In the genomic region with DNA sequence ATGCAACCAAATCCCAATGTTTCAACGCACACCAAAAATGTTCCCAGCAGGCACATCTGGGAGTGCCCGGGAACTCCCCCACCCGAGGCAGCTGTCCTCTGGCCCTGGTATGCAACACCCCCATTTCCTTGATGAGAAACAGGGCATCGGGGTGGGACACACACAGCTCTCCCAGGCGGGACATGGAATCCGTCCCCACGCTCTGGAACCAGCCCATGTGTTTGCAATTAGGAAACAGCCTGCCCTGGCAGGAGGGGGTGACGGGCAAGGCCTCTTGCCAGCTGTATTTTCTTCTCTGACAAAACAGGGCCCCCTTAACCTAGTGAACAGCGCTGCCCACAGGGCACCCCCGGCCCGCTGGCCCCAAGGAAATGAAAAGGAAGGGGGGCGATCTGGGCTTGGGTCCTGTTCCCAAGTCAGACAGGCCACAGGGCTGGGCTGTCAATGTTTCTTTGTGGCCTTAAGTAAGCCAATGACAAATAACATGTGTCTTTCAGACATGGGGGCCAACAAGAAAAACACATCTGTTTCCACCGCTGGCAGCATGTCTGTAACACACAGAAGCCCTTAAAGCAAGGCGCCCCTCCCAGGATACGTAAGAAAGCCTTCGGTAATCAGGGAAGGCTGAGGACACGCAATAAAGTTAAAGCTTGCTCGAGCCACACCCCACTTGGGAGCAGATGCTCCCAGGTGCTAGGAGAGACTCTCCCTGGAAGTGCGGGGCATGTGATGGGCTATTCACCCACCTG, we compare ENCODE assay signal across 15 cellular contexts.
DNase-seq lines count a peak whose midpoint lies in the region; ATAC-seq and TF ChIP-seq lines count a peak whose summit lies in the region.
"Had no signal": no experiment of that assay in that cellular context is flagged by ENCODE, and none has a peak within 500 bp of the region (broad histone marks: within the 10 kb centered on the region; RNA-seq: fewer than 3 reads in every experiment).

No MANE protein-coding gene starts in this region.

- DNase-seq in BE2C (peak; percentile 47), chondrocyte (ENCODE audit: low spot score) (no peak), heart right ventricle (peak in 1 of 2 donors; percentile 30), posterior vena cava (ENCODE audit: low spot score) (peak; percentile 65), NCI-H69 (lab: John Stamatoyannopoulos, UW) (no peak), NCI-H510A treated with DMSO at 0.1 percent for 48 hours (lab: John Stamatoyannopoulos, UW) (no peak)
- DNase-seq: erythroblast, NCI-H2029 treated with DMSO at 0.1 percent for 48 hours, upper lobe of left lung had no signal

- intact Hi-C loops in heart right ventricle (cut with DNase I) (no loop called here), posterior vena cava (cut with DNase I) (no loop called here)

- no peaks in the 10 kb centered on the region for H3K27me3 ChIP-seq in BE2C
- peaks cover 0 to 5% (median 0%) of the 10 kb centered on the region in 7 donors for H3K27me3 ChIP-seq in heart right ventricle
- H3K27me3 ChIP-seq: neural progenitor cell, upper lobe of left lung had no signal

- H3K4me3 Mint-ChIP-seq in chondrocyte (ENCODE audit: unreplicated experiment): peak overlapping the region; percentile 2
- no peak overlapping the region for H3K4me3 Mint-ChIP-seq in activated T-helper 17 cell treated with anti-CD3 and anti-CD28 coated beads, Interleukin-2, amount 50 U/mL, for 72 hours
- no peak overlapping the region for H3K4me3 Mint-ChIP-seq in stimulated activated memory B cell treated with anti-CD40 and anti-IgM and Interleukin-4, amounts not matched to agents 10 μg/mL and 1 μg/mL and 100 μg/mL, for 72 hours
- H3K4me3 Mint-ChIP-seq: activated naive CD4-positive, alpha-beta T cell treated with anti-CD3 and anti-CD28 coated beads, Interleukin-2, amount 50 U/mL, for 24 hours; GM23338; neural progenitor cell had no signal

- no peaks in the 10 kb centered on the region for H3K9me3 ChIP-seq in BE2C
- peaks cover 0 to 6% (median 0%) of the 10 kb centered on the region in 11 donors for H3K9me3 ChIP-seq in heart right ventricle
- H3K9me3 ChIP-seq: upper lobe of left lung had no signal

- H3K36me3 ChIP-seq in BE2C: no peaks in the 10 kb centered on the region
- H3K36me3 ChIP-seq in heart right ventricle: no peaks in the 10 kb centered on the region
- H3K36me3 ChIP-seq: neural progenitor cell, upper lobe of left lung had no signal

- WGBS in heart right ventricle, 2 donors: 47 to 64% methylated on average over 19 of the region's 19 CpGs

- TF ChIP-seq CTCF in BE2C (IDR thresholded peaks at IDR 0.05; ENCODE audit: low read depth, low read length): no peak
- TF ChIP-seq CTCF in chondrocyte (IDR thresholded peaks at IDR 0.05): peak; percentile 17
- TF ChIP-seq CTCF in heart right ventricle (IDR thresholded peaks at IDR 0.05): no peak

- H3K4me1 Mint-ChIP-seq in chondrocyte (ENCODE audit: low read depth): peaks cover 23% of the 10 kb centered on the region
- no peaks in the 10 kb centered on the region for H3K4me1 Mint-ChIP-seq in activated T-helper 17 cell treated with anti-CD3 and anti-CD28 coated beads, Interleukin-2, amount 50 U/mL, for 72 hours
- no peaks in the 10 kb centered on the region for H3K4me1 Mint-ChIP-seq in stimulated activated memory B cell treated with anti-CD40 and anti-IgM and Interleukin-4, amounts not matched to agents 10 μg/mL and 1 μg/mL and 100 μg/mL, for 72 hours
- H3K4me1 Mint-ChIP-seq: activated naive CD4-positive, alpha-beta T cell treated with anti-CD3 and anti-CD28 coated beads, Interleukin-2, amount 50 U/mL, for 24 hours had no signal

- ATAC-seq in heart right ventricle: peak in 7 of 8 donors; percentile 17 to 78 (median 59)
- no peak for ATAC-seq in activated T-helper 17 cell treated with anti-CD3 and anti-CD28 coated beads, Interleukin-2, amount 50 U/mL, for 72 hours (replicated peaks)
- ATAC-seq in stimulated activated memory B cell treated with anti-CD40 and anti-IgM and Interleukin-4, amounts not matched to agents 10 μg/mL and 1 μg/mL and 100 μg/mL, for 72 hours: no peak
- ATAC-seq: GM23338 had no signal

- H3K27ac ChIP-seq in heart right ventricle: peak overlapping the region in 1 of 10 donors; percentile 43
- H3K27ac ChIP-seq: neural progenitor cell, SK-N-MC had no signal

- H3K4me3 ChIP-seq in BE2C (ENCODE audit: low read depth, low read length) (no peak overlapping the region), heart right ventricle (peak overlapping the region in 5 of 10 donors; percentile 5 to 23 (median 11))
- H3K4me3 ChIP-seq: GM23338, neural progenitor cell, SK-N-MC, upper lobe of left lung had no signal

- H3K4me1 ChIP-seq in BE2C (peaks cover 7% of the 10 kb centered on the region), heart right ventricle (peaks cover 0 to 3% (median 0%) of the 10 kb centered on the region in 9 donors)
- H3K4me1 ChIP-seq: neural progenitor cell, upper lobe of left lung had no signal

- peak overlapping the region; percentile 75 for H3K27ac Mint-ChIP-seq in chondrocyte (ENCODE audit: unreplicated experiment)
- H3K27ac Mint-ChIP-seq in activated T-helper 17 cell treated with anti-CD3 and anti-CD28 coated beads, Interleukin-2, amount 50 U/mL, for 72 hours: no peak overlapping the region
- H3K27ac Mint-ChIP-seq in stimulated activated memory B cell treated with anti-CD40 and anti-IgM and Interleukin-4, amounts not matched to agents 10 μg/mL and 1 μg/mL and 100 μg/mL, for 72 hours: no peak overlapping the region
- H3K27ac Mint-ChIP-seq: activated naive CD4-positive, alpha-beta T cell treated with anti-CD3 and anti-CD28 coated beads, Interleukin-2, amount 50 U/mL, for 24 hours; GM23338 had no signal

- H3K36me3 Mint-ChIP-seq in chondrocyte (ENCODE audit: low read depth): no peaks in the 10 kb centered on the region
- no peaks in the 10 kb centered on the region for H3K36me3 Mint-ChIP-seq in activated T-helper 17 cell treated with anti-CD3 and anti-CD28 coated beads, Interleukin-2, amount 50 U/mL, for 72 hours (ENCODE audit: low read depth)
- H3K36me3 Mint-ChIP-seq in stimulated activated memory B cell treated with anti-CD40 and anti-IgM and Interleukin-4, amounts not matched to agents 10 μg/mL and 1 μg/mL and 100 μg/mL, for 72 hours: no peaks in the 10 kb centered on the region
- H3K36me3 Mint-ChIP-seq: activated naive CD4-positive, alpha-beta T cell treated with anti-CD3 and anti-CD28 coated beads, Interleukin-2, amount 50 U/mL, for 24 hours had no signal

- H3K27me3 Mint-ChIP-seq in chondrocyte (ENCODE audit: low read depth): no peaks in the 10 kb centered on the region
- H3K27me3 Mint-ChIP-seq in activated T-helper 17 cell treated with anti-CD3 and anti-CD28 coated beads, Interleukin-2, amount 50 U/mL, for 72 hours: no peaks in the 10 kb centered on the region
- H3K27me3 Mint-ChIP-seq in stimulated activated memory B cell treated with anti-CD40 and anti-IgM and Interleukin-4, amounts not matched to agents 10 μg/mL and 1 μg/mL and 100 μg/mL, for 72 hours: peaks cover 9% of the 10 kb centered on the region

- H3K9me3 Mint-ChIP-seq in chondrocyte (ENCODE audit: low read depth): no peaks in the 10 kb centered on the region
- no peaks in the 10 kb centered on the region for H3K9me3 Mint-ChIP-seq in activated T-helper 17 cell treated with anti-CD3 and anti-CD28 coated beads, Interleukin-2, amount 50 U/mL, for 72 hours
- H3K9me3 Mint-ChIP-seq in stimulated activated memory B cell treated with anti-CD40 and anti-IgM and Interleukin-4, amounts not matched to agents 10 μg/mL and 1 μg/mL and 100 μg/mL, for 72 hours: no peaks in the 10 kb centered on the region
- H3K9me3 Mint-ChIP-seq: activated naive CD4-positive, alpha-beta T cell treated with anti-CD3 and anti-CD28 coated beads, Interleukin-2, amount 50 U/mL, for 24 hours had no signal

Comparison
In these comparisons a context has a peak if more than half of its experiments do, and no peak if none do; other contexts are left out.
1. DNase-seq: peak in BE2C (single experiment) and posterior vena cava (single experiment); none in chondrocyte (single experiment), NCI-H69 (single experiment) and NCI-H510A treated with DMSO at 0.1 percent for 48 hours (single experiment).
2. ATAC-seq: peak in heart right ventricle (7 of 8); none in activated T-helper 17 cell treated with anti-CD3 and anti-CD28 coated beads, Interleukin-2, amount 50 U/mL, for 72 hours (single experiment) and stimulated activated memory B cell treated with anti-CD40 and anti-IgM and Interleukin-4, amounts not matched to agents 10 μg/mL and 1 μg/mL and 100 μg/mL, for 72 hours (single experiment).